In the genomic region with DNA sequence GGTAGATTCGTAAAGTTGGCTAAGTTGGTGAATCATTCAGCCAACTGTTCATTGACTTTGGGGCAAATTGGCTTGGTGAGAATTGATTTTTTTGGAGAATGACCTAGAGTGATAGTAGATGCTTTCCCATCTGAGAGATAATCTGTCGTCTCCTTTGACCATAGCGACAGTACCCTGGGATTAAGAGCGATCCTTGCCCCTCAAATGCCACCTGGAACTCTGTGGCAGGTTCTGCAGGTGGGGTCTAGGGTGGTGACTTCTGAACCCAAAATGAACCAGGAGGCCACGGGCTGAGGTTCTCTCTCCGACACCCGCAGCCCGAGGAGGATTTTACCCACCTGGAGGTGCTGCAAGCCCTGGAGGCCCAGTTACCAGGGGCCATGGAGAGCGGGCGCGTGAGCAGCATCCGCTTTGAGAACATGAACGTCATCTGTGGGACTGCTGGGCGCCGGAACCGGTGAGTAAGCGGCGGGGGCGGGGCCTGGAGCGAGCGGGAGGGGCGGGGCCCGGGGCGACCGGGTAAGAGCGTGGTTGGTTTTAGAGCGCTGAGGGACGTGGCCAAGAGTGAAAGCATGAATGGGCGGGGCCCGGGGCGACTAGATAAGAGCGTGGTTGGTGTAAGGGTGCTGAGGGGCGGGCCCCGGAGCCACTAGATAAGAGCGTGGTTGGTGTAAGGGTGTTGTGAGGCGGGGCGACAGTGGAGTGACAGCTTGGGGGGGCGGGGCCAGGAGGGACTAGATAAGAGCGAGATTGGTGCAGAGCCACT, we compare ENCODE assay signal across 8 cellular contexts. TPM values are rescaled to one million over a fixed set of nuclear protein-coding genes. Genes with fewer than 3 reads are reported as not detected.
A peak's percentile ranks its signal among the peaks of the same experiment; 100 is the strongest.
DNase-seq lines count a peak whose midpoint lies in the region; ATAC-seq and TF ChIP-seq lines count a peak whose summit lies in the region.

No MANE protein-coding gene starts in this region.

- peak overlapping the region; percentile 64 for H3K4me3 Mint-ChIP-seq in MCF 10A (ENCODE audit: unreplicated experiment)

- H3K9me3 ChIP-seq in iPS-15b (ENCODE audit: control insufficient read depth, insufficient read depth, low read length) (no peaks in the 10 kb centered on the region), skeletal muscle tissue (ENCODE audit: control insufficient read depth in 3 of 3, low read length in 3 of 3) (peaks cover 2 to 7% (median 2%) of the 10 kb centered on the region in 3 donors)

- no peak overlapping the region for H3K27ac ChIP-seq in skeletal muscle tissue (ENCODE audit: low read depth, low read length)

- TSS peak; percentile 68 for BruUV-seq in MCF 10A (replicated peaks; lab: Mats Ljungman, UMichigan)

- peaks cover 6% of the 10 kb centered on the region for H3K36me3 Mint-ChIP-seq in MCF 10A (ENCODE audit: insufficient read depth, unreplicated experiment)

- H3K27me3 Mint-ChIP-seq in MCF 10A (ENCODE audit: insufficient read depth, unreplicated experiment), result peaks cover 21% of the 10 kb centered on the region

- intact Hi-C loops in MCF 10A (cut with micrococcal nuclease), result no loop called here

- peak; percentile 64 for DNase-seq in NCI-H146 (lab: John Stamatoyannopoulos, UW)
- DNase-seq in NCI-H146 treated with DMSO at 0.1 percent for 48 hours (lab: John Stamatoyannopoulos, UW; ENCODE audit: unreplicated experiment), result no peak
- DNase-seq in NCI-H1436 treated with DMSO at 0.1 percent for 48 hours (lab: John Stamatoyannopoulos, UW), result peak; percentile 64
- peak; percentile 93 for DNase-seq in MCF 10A (ENCODE audit: unreplicated experiment)

- H3K27me3 ChIP-seq in iPS-15b (ENCODE audit: control insufficient read depth, insufficient read depth, low read length) (peaks cover 2% of the 10 kb centered on the region), skeletal muscle tissue (ENCODE audit: control insufficient read depth in 3 of 3, insufficient read depth in 3 of 3, low read length in 3 of 3) (peaks cover 38 to 60% (median 40%) of the 10 kb centered on the region in 3 donors)

- CTCF ChIA-PET in MCF 10A (lab: Yijun Ruan, JAX), result interaction anchor here (0.6 to 1.1 kb wide), 2 partner anchors 12 to 102 kb away, joined by 3 to 4 read pairs; no protein-coding TSS in a partner anchor

- H3K4me1 ChIP-seq in iPS-15b (ENCODE audit: control insufficient read depth, insufficient read depth, low read length) (peaks cover 2% of the 10 kb centered on the region), skeletal muscle tissue (ENCODE audit: control insufficient read depth in 3 of 3, insufficient read depth in 3 of 3, low read length in 3 of 3) (peaks cover 2 to 8% (median 6%) of the 10 kb centered on the region in 3 donors)

- TF ChIP-seq CTCF in WI38 (IDR thresholded peaks at IDR 0.05; ENCODE audit: low read depth, low read length) (no peak), MCF 10A (IDR thresholded peaks at IDR 0.05; ENCODE audit: unreplicated experiment) (no peak)

- ATAC-seq in GM21528 (IDR thresholded peaks at IDR 0.05; ENCODE audit: low FRiP score, unreplicated experiment), result no peak

- H3K4me3 ChIP-seq in WI38 (ENCODE audit: low read depth, low read length) (peak overlapping the region; percentile 27; the same call in 1 of the 2 replicates), iPS-15b (ENCODE audit: low read depth, low read length) (peak overlapping the region; percentile 100), skeletal muscle tissue (ENCODE audit: low read length in 3 of 3) (peak overlapping the region in 2 of 3 donors; percentile 17 to 27)

- POLR2A ChIA-PET in MCF 10A (lab: Yijun Ruan, JAX), result no interaction called here

- no peak overlapping the region for H3K27ac Mint-ChIP-seq in MCF 10A (ENCODE audit: low read depth, unreplicated experiment)

- H3K36me3 ChIP-seq in iPS-15b (ENCODE audit: control insufficient read depth, insufficient read depth, low read length) (no peaks in the 10 kb centered on the region), skeletal muscle tissue (ENCODE audit: control insufficient read depth in 3 of 3, insufficient read depth in 3 of 3, low read length in 3 of 3) (no peaks in the 10 kb centered on the region)

- peaks cover 6% of the 10 kb centered on the region for H3K4me1 Mint-ChIP-seq in MCF 10A (ENCODE audit: insufficient read depth, unreplicated experiment)

- peak overlapping the region; percentile 79 for H3K9ac ChIP-seq in iPS-15b (ENCODE audit: low read depth, low read length)
- no peak overlapping the region for H3K9ac ChIP-seq in skeletal muscle tissue (ENCODE audit: low read depth in 1 of 3, low read length in 3 of 3)

- peaks cover 45% of the 10 kb centered on the region for H3K9me3 Mint-ChIP-seq in MCF 10A (ENCODE audit: unreplicated experiment)

RNA-seq across cellular contexts. Expression of a gene that starts 8.6 kb away (rescaled TPM):
- total RNA-seq in MCF 10A (2022), result not detected in 2 replicates
- not detected for total RNA-seq in skeletal muscle tissue

RNA-seq across cellular contexts. Expression of a gene that starts 18.2 kb away (rescaled TPM):
- not detected in 2 replicates for total RNA-seq in MCF 10A (2022)
- total RNA-seq in skeletal muscle tissue, result not detected

Comparison
In these comparisons a context has a peak if more than half of its experiments do, and no peak if none do; other contexts are left out.
1. H3K4me3 ChIP-seq: peak in every context shown above with its lines; median percentile 100 in iPS-15b; 27 in WI38; 22 in skeletal muscle tissue.